In the genomic region with DNA sequence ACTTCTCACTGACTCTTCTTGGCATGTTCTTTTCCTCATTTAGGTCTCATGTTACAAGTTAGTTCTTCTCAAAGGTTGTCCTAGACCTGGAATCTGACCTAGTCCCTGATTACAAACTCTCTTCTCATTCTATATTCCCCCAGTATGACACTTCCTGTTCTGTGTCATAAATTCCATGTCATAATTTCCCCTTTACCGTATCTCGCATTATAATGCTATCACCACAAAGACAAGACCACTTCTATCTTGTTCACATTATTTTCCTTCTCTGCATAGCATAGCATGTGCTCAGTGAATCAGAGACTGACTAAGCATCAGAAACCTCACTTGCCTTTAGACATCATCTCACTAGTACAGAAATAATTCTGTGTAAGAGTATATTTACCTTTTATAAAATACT, we compare ENCODE assay signal across 14 cellular contexts.
DNase-seq lines count a peak whose midpoint lies in the region; ATAC-seq, FAIRE-seq and TF ChIP-seq lines count a peak whose summit lies in the region.
"Had no signal": no experiment of that assay in that cellular context is flagged by ENCODE, and none has a peak within 500 bp of the region (broad histone marks: within the 10 kb centered on the region; RNA-seq: fewer than 3 reads in every experiment).

No MANE protein-coding gene starts in this region.

- H3K27me3 ChIP-seq in keratinocyte (ENCODE audit: control insufficient read depth, extremely low read depth, insufficient read depth, low read length): no peaks in the 10 kb centered on the region
- no peaks in the 10 kb centered on the region for H3K27me3 ChIP-seq in Peyer's patch
- H3K27me3 ChIP-seq: right atrium auricular region had no signal

- DNase-seq in COLO829 (ENCODE audit: low spot score) (peak; percentile 27), KBM-7 (peak; percentile 11), astrocyte of the cerebellum (ENCODE audit: low read depth) (peak; percentile 32), keratinocyte (ENCODE audit: low read depth, low spot score) (no peak), urothelium cell line (ENCODE audit: low spot score) (no peak), Peyer's patch (no peak)
- DNase-seq: activated CD4-positive, alpha-beta T cell treated with anti-CD3 and anti-CD28 coated beads, Interleukin-2, amount 10 ng/mL, durations not matched to agents 7 days and 5 days; activated naive CD4-positive, alpha-beta T cell treated with anti-CD3 and anti-CD28 coated beads, Interleukin-2, amount 50 U/mL, for 16 hours; CD8-positive, alpha-beta memory T cell; NCI-H446; SHP77 had no signal

- no peaks in the 10 kb centered on the region for H3K9me1 ChIP-seq in keratinocyte (ENCODE audit: control insufficient read depth, extremely low read depth, insufficient read depth, low read length)

- no peak overlapping the region for H3K4me2 ChIP-seq in keratinocyte (ENCODE audit: control insufficient read depth, extremely low read depth, insufficient read depth, low read depth, low read length)

- H2AFZ ChIP-seq in keratinocyte (ENCODE audit: control insufficient read depth, low read length): peak overlapping the region; percentile 30

- H3K9me3 ChIP-seq in keratinocyte (ENCODE audit: control insufficient read depth, low read depth, low read length): no peaks in the 10 kb centered on the region
- H3K9me3 ChIP-seq in Peyer's patch: no peaks in the 10 kb centered on the region
- H3K9me3 ChIP-seq: right atrium auricular region had no signal

- no peak for ATAC-seq in HG02870 (IDR thresholded peaks at IDR 0.05; ENCODE audit: unreplicated experiment)
- ATAC-seq in GM18867 (IDR thresholded peaks at IDR 0.05; ENCODE audit: unreplicated experiment): no peak

- no peak overlapping the region for H3K9ac ChIP-seq in keratinocyte (ENCODE audit: control insufficient read depth, extremely low read depth, insufficient read depth, low read length)

- H3K36me3 ChIP-seq in keratinocyte (ENCODE audit: control insufficient read depth in 2 of 2, extremely low read depth in 1 of 2, insufficient read depth in 2 of 2, low read length in 2 of 2) (no peaks in the 10 kb centered on the region), Peyer's patch (no peaks in the 10 kb centered on the region)
- H3K36me3 ChIP-seq: right atrium auricular region had no signal

- no peak for TF ChIP-seq CTCF in astrocyte of the cerebellum (IDR thresholded peaks at IDR 0.05; ENCODE audit: low read depth, low read length, missing control alignments)
- TF ChIP-seq CTCF in keratinocyte (optimal IDR thresholded peaks at IDR 0.05 in 1 of 3, IDR thresholded peaks at IDR 0.05 in 1 of 3, conservative IDR thresholded peaks at IDR 0.05 in 1 of 3; ENCODE audit: extremely low read depth in 1 of 3, insufficient read depth in 2 of 3, low read length in 3 of 3): no peak
- no peak for TF ChIP-seq CTCF in Peyer's patch (IDR thresholded peaks at IDR 0.05)

- in situ Hi-C loops in KBM-7 (cut with MboI; ENCODE audit: low pct_unique_long_range_greater_than_20kb, low sequenced_read_pairs): no loop called here
- in situ Hi-C loops in astrocyte of the cerebellum (cut with HindIII; ENCODE audit: low sequenced_read_pairs): no loop called here

- FAIRE-seq in keratinocyte (lab: Jason Lieb, UNC): peak; percentile 44
- no peak for FAIRE-seq in urothelium cell line (lab: Jason Lieb, UNC)

- no peak for TF ChIP-seq POLR2A in Peyer's patch (IDR thresholded peaks at IDR 0.05)

- H3K4me3 ChIP-seq in astrocyte of the cerebellum (ENCODE audit: low read depth, low read length) (no peak overlapping the region), keratinocyte (ENCODE audit: control insufficient read depth in 2 of 3, extremely low read depth in 1 of 3, insufficient read depth in 2 of 3, low read depth in 1 of 3, low read length in 3 of 3) (no peak overlapping the region), Peyer's patch (no peak overlapping the region)
- H3K4me3 ChIP-seq: right atrium auricular region had no signal

- H3K79me2 ChIP-seq in keratinocyte (ENCODE audit: control insufficient read depth, insufficient read depth, low read length): no peaks in the 10 kb centered on the region

- no peaks in the 10 kb centered on the region for H4K20me1 ChIP-seq in keratinocyte (ENCODE audit: control insufficient read depth, extremely low read depth, insufficient read depth, low read length)

- H3K4me1 ChIP-seq in keratinocyte (ENCODE audit: control insufficient read depth, extremely low read depth, insufficient read depth, low read length) (peaks cover 6% of the 10 kb centered on the region), Peyer's patch (no peaks in the 10 kb centered on the region)

- dilution Hi-C loops in keratinocyte (cut with MboI; ENCODE audit: extremely low pct_ligation_motif_present, low sequenced_read_pairs): no loop called here

- H3K27ac ChIP-seq in keratinocyte (ENCODE audit: control insufficient read depth, insufficient read depth, low read length) (no peak overlapping the region), Peyer's patch (no peak overlapping the region)
- H3K27ac ChIP-seq: right atrium auricular region had no signal

Comparison
In these comparisons a context has a peak if more than half of its experiments do, and no peak if none do; other contexts are left out.
1. DNase-seq: peak in COLO829 (single experiment), KBM-7 (single experiment) and astrocyte of the cerebellum (single experiment); none in keratinocyte (single experiment), urothelium cell line (single experiment) and Peyer's patch (0 of 3).